ENCODE assay signal across 10 cellular contexts in the genomic region with DNA sequence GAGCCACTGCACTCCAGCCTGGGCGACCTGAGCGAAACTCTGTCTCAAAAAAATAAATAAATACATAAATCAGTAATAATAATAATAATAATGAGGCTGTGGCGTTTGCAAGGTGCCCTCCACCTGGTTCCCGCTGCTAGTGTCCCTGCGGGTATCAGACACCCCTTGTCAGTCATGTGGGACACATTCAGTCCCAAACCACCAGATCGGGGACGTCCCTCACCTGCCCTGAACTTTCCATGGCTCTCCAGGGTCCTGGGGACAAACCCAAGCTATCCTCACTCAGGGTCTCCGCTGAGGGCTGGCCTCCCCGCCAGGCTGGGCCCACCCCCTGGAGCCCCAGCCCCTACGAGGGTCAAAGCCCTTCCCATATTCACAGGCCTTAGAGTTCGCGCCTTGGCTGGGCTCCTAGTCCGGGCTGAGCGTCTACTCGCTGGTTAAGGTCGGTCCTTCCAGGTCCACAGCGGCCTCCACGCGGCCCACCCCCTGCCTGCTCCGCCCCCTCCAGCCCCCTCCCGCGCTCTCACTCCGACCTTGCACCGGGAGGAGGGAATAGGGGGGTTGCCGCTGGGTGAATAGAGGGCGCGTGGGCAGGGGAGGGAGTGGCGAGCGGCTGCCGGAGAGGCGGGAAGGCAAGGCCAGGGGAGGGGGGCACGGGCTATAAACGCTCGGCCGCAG. TPM values are rescaled to one million over a fixed set of nuclear protein-coding genes. Genes with fewer than 3 reads are reported as not detected.
DNase-seq lines count a peak whose midpoint lies in the region; ATAC-seq and TF ChIP-seq lines count a peak whose summit lies in the region.
"Had no signal": no experiment of that assay in that cellular context is flagged by ENCODE, and none has a peak within 500 bp of the region (broad histone marks: within the 10 kb centered on the region; RNA-seq: fewer than 3 reads in every experiment).

No MANE protein-coding gene starts in this region.

- TF ChIP-seq CTCF in mammary epithelial cell (conservative IDR thresholded peaks at IDR 0.05 in 1 of 2, IDR thresholded peaks at IDR 0.05 in 1 of 2; ENCODE audit: extremely low read depth in 1 of 2, insufficient read depth in 1 of 2, low read depth in 1 of 2, low read length in 2 of 2), result no peak
- TF ChIP-seq CTCF in prostate gland (IDR thresholded peaks at IDR 0.05), result no peak

- H3K4me1 ChIP-seq in ES-I3 (ENCODE audit: insufficient read depth, low read length) (no peaks in the 10 kb centered on the region), mammary epithelial cell (ENCODE audit: insufficient read depth, low read length) (peaks cover 22% of the 10 kb centered on the region), prostate gland (replicated peaks) (peaks cover 7% of the 10 kb centered on the region)

- in situ Hi-C loops in mammary epithelial cell (cut with MboI; ENCODE audit: low sequenced_read_pairs in 2 of 2), result no loop called here

- intact Hi-C loops in mammary epithelial cell (cut with micrococcal nuclease), result loop anchor here (1.0 kb wide), 1 partner anchor 59 kb away; no protein-coding TSS in a partner anchor
- intact Hi-C loops in prostate gland (cut with DNase I), result no loop called here

- H3K36me3 ChIP-seq in ES-I3 (ENCODE audit: insufficient read depth, low read length) (no peaks in the 10 kb centered on the region), mammary epithelial cell (ENCODE audit: insufficient read depth, low read length) (no peaks in the 10 kb centered on the region), prostate gland (no peaks in the 10 kb centered on the region)

- dilution Hi-C loops in mammary epithelial cell (cut with HindIII; ENCODE audit: low sequenced_read_pairs), result no loop called here

- peaks cover 18% of the 10 kb centered on the region for H3K27me3 ChIP-seq in mammary epithelial cell (ENCODE audit: insufficient read depth, low read length)
- H3K27me3 ChIP-seq in prostate gland (replicated peaks; ENCODE audit: insufficient read depth), result peaks cover 20% of the 10 kb centered on the region

- H3K4me3 ChIP-seq in mammary epithelial cell (replicated peaks in 1 of 3; ENCODE audit: insufficient read depth in 1 of 3, low read depth in 2 of 3, low read length in 3 of 3) (no peak overlapping the region), prostate gland (peak overlapping the region; percentile 3 to 23)

- DNase-seq in NCI-H1048 (lab: John Stamatoyannopoulos, UW) (peak; percentile 37), mammary epithelial cell (no peak), prostate gland (ENCODE audit: low spot score) (no peak), retina (no peak), GM19238 (ENCODE audit: insufficient read length, low spot score) (no peak)
- DNase-seq: SIG-M5 had no signal

- CTCF ChIA-PET in mammary epithelial cell (lab: Charles Lee; ENCODE audit: low non-redundant PET), result no interaction called here

- peaks cover 14% of the 10 kb centered on the region for H3K79me2 ChIP-seq in mammary epithelial cell (ENCODE audit: insufficient read depth, low read length)

- H3K9me3 ChIP-seq in ES-I3 (ENCODE audit: control insufficient read depth, insufficient read depth, low read length) (no peaks in the 10 kb centered on the region), mammary epithelial cell (replicated peaks; ENCODE audit: insufficient read depth, low read length) (no peaks in the 10 kb centered on the region), prostate gland (no peaks in the 10 kb centered on the region)

- no TSS peak for BruUV-seq in mammary epithelial cell (replicated peaks; lab: Mats Ljungman, UMichigan)

- H3K4me2 ChIP-seq in mammary epithelial cell (ENCODE audit: insufficient read depth, low read depth, low read length), result peak overlapping the region; percentile 52

- no peak overlapping the region for H3K27ac ChIP-seq in mammary epithelial cell (ENCODE audit: insufficient read depth, low read depth, low read length)
- no peak overlapping the region for H3K27ac ChIP-seq in prostate gland

- H4K20me1 ChIP-seq in mammary epithelial cell (ENCODE audit: insufficient read depth, low read length), result no peaks in the 10 kb centered on the region

- ATAC-seq in GM21825 (IDR thresholded peaks at IDR 0.05; ENCODE audit: unreplicated experiment) (no peak), GM19395 (IDR thresholded peaks at IDR 0.05; ENCODE audit: unreplicated experiment) (no peak)

- 49% methylated on average over 8 of the region's 35 CpGs for WGBS in mammary epithelial cell (ENCODE audit: low coverage, missing lambda C conversion rate)
- WGBS in prostate gland, result 22% methylated on average over 33 of the region's 35 CpGs

- H2AFZ ChIP-seq in mammary epithelial cell (ENCODE audit: low read depth, low read length), result no peak overlapping the region

- TF ChIP-seq POLR2A in prostate gland (IDR thresholded peaks at IDR 0.05), result no peak

- H3K9ac ChIP-seq in ES-I3 (ENCODE audit: low read depth, low read length), result peak overlapping the region; percentile 68; the same call in 1 of the 2 replicates
- no peak overlapping the region for H3K9ac ChIP-seq in mammary epithelial cell (ENCODE audit: insufficient read depth, low read length)

RNA-seq across cellular contexts. Expression of a gene that starts 0.3 kb away (rescaled TPM):
- not detected for total RNA-seq in mammary epithelial cell
- 0.05 TPM for polyA plus RNA-seq in mammary epithelial cell
- polyA minus RNA-seq in mammary epithelial cell, result not detected
- total RNA-seq in prostate gland, result not detected
- total RNA-seq: bronchial epithelial cell had no signal

RNA-seq across cellular contexts. Expression of a gene that starts 3.8 kb away (rescaled TPM):
- total RNA-seq in mammary epithelial cell, result 10 to 100 TPM; 39.3 to 53.1 TPM
- 40.1 TPM for polyA plus RNA-seq in mammary epithelial cell
- polyA minus RNA-seq in mammary epithelial cell, result 24.4 TPM
- total RNA-seq in prostate gland, result 10 to 100 TPM; 36.9 to 58.7 TPM

RNA-seq across cellular contexts. Expression of a gene that starts 9.1 kb away (rescaled TPM):
- 10 to 100 TPM in 1 of 2 donors, 1 to 10 TPM in 1; 8.2 to 17.4 TPM for total RNA-seq in mammary epithelial cell
- 6.8 TPM for polyA plus RNA-seq in mammary epithelial cell
- polyA minus RNA-seq in mammary epithelial cell, result 2.6 TPM
- 10 to 100 TPM in 1 of 2 donors, 1 to 10 TPM in 1; 3.8 to 18.7 TPM for total RNA-seq in prostate gland

RNA-seq across cellular contexts. Expression of a gene that starts 23.5 kb away (rescaled TPM):
- total RNA-seq in mammary epithelial cell (not detected), prostate gland (not detected)
- polyA plus RNA-seq in mammary epithelial cell, result not detected
- polyA minus RNA-seq in mammary epithelial cell, result not detected
- total RNA-seq: bronchial epithelial cell had no signal

RNA-seq across cellular contexts. Expression of a gene that starts 23.8 kb away (rescaled TPM):
- total RNA-seq in mammary epithelial cell (10 to 100 TPM; 22.5 to 36.1 TPM), prostate gland (100 to 1,000 TPM in 1 of 2 donors, 10 to 100 TPM in 1; 65.1 to 114 TPM)
- polyA plus RNA-seq in mammary epithelial cell, result 21.7 TPM
- 15.7 TPM for polyA minus RNA-seq in mammary epithelial cell

Comparison
In these comparisons a context has a peak if more than half of its experiments do, and no peak if none do; other contexts are left out.
1. H3K4me3 ChIP-seq: peak in prostate gland (2 of 2); none in mammary epithelial cell (0 of 3).